8 cellular contexts compared by ENCODE assay signal in the genomic region with DNA sequence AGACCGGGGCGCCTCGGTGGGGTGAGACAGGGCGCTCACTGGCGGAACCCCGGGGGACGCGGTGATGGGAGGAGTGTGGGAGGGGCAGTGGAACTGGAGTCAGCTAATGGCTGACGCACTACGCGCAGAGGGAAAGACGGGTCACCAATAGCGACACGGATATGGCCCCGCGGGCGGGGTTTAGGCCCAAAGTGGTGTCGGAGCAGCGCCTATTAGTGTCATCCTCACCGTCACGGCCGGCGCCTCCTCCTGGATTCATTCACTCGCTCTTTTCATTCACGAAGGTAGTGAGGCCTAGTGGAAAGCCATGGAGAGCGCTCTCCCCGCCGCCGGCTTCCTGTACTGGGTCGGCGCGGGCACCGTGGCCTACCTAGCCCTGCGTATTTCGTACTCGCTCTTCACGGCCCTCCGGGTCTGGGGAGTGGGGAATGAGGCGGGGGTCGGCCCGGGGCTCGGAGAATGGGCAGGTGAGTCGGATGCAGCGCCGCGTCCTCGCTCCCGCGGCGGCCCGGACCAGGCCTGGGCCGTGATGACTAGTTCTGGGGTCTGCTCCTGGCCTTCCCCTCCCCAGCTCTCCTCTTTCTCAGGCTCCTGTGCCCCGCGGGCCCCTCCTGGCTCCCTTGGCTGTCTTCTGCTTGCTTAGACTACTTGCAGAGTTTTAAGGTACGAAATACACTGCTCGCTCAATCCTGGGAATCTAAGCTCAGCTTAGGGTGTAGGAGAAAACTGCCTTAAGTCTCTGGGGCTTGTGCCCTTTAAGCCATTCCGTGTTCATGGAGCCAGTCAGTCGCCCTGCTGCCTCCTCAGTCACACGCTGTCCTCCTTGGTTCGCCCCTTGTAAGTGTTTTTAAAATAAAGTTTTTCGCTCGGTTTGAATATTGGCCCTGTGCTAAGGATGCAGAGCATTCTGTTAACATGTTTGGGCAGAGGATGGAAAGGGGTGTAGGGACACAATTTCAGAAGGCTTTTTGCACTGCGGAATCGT. TPM values are rescaled to one million over a fixed set of nuclear protein-coding genes. Genes with fewer than 3 reads are reported as not detected.
DNase-seq lines count a peak whose midpoint lies in the region; ATAC-seq and TF ChIP-seq lines count a peak whose summit lies in the region.

A gene (plus strand): TSS at position 218 of the 985 bp plus-strand sequence. CDS start 90 bp downstream, at position 308.

- H3K27me3 ChIP-seq in upper lobe of right lung: no peaks in the 10 kb centered on the region

- no peak for TF ChIP-seq CTCF in upper lobe of right lung (IDR thresholded peaks at IDR 0.05)

- H3K9me3 ChIP-seq in T-helper 17 cell (ENCODE audit: control insufficient read depth, low read length, poor library complexity, severe bottlenecking) (no peaks in the 10 kb centered on the region), upper lobe of right lung (no peaks in the 10 kb centered on the region)

- ATAC-seq in HG02885 (IDR thresholded peaks at IDR 0.05; ENCODE audit: poor library complexity, unreplicated experiment) (peak; percentile 97), T-helper 17 cell (peak; percentile 95), left cardiac atrium (peak; percentile 100), upper lobe of right lung (peak; percentile 100)

- peaks cover 14% of the 10 kb centered on the region for H3K36me3 ChIP-seq in upper lobe of right lung

- H3K36me3 Mint-ChIP-seq in T-helper 17 cell (ENCODE audit: low read depth): no peaks in the 10 kb centered on the region

- H3K4me1 ChIP-seq in upper lobe of right lung: peaks cover 23% of the 10 kb centered on the region

- H3K4me3 Mint-ChIP-seq in T-helper 17 cell: peak within 1 kb of the TSS; percentile 96

- H3K27ac ChIP-seq in upper lobe of right lung: peak within 1 kb of the TSS; percentile 97

- DNase-seq in NCI-H1694 treated with DMSO at 0.1 percent for 48 hours (lab: John Stamatoyannopoulos, UW): peak; percentile 97
- peak; percentile 96 to 97 (median 97) for DNase-seq in T-helper 17 cell
- DNase-seq in amygdala (lab: John Stamatoyannopoulos, UW): peak; percentile 39 to 100 (median 99)
- DNase-seq in left cardiac atrium: peak; percentile 100
- DNase-seq in posterior vena cava (ENCODE audit: low spot score): peak; percentile 100
- DNase-seq in upper lobe of right lung: peak; percentile 100

- H3K4me1 Mint-ChIP-seq in T-helper 17 cell: peaks cover 18% of the 10 kb centered on the region

- H3K4me3 ChIP-seq in upper lobe of right lung: peak within 1 kb of the TSS; percentile 71

- H3K27ac Mint-ChIP-seq in T-helper 17 cell: peak within 1 kb of the TSS; percentile 95

- TF ChIP-seq POLR2A in GM15510 (IDR thresholded peaks at IDR 0.05; ENCODE audit: borderline replicate concordance, extremely low read depth, insufficient read length): peak; percentile 86

- H3K27me3 Mint-ChIP-seq in T-helper 17 cell: no peaks in the 10 kb centered on the region

- intact Hi-C loops in left cardiac atrium (cut with DNase I) (loop anchor here in 1 of 2 donors (5.0 kb wide), 1 partner anchor 39 kb away; no protein-coding TSS in a partner anchor), posterior vena cava (cut with DNase I) (no loop called here), upper lobe of right lung (cut with DNase I) (no loop called here)

RNA-seq across cellular contexts. Expression of the gene that starts here (rescaled TPM):
- total RNA-seq in T-helper 17 cell (10 to 100 TPM; 18.5 to 19.1 TPM), left cardiac atrium (100 to 1,000 TPM; 119 to 155 TPM), posterior vena cava (10 to 100 TPM; 80.7 to 85.4 TPM), upper lobe of right lung (99.8 TPM)

Comparison
In these comparisons a context has a peak if more than half of its experiments do, and no peak if none do; other contexts are left out.
1. Peak in every context shown above with its lines: DNase-seq, ATAC-seq, H3K4me3 ChIP-seq and H3K27ac ChIP-seq.